Comparison of ENCODE assay signal across 35 cellular contexts in the genomic region with DNA sequence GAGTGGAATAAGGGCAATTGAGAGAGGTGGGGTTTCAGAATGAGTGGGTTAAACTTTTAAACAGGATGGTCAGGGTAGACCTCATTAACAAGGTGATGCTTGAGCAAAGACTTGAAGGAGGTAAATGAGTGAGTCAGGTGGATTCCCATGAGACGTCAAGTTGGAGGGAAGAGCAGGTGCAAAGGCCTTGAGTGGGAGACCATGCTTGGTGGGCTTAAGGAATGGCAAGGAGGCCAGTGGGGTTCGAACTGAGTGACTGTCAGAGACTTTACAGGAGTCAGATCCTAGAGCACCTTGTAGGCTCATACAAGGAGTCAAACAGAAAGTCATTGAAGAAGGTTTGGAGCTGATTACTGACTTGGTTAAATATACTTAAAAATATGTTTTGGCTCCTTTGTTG.
"Had no signal": no experiment of that assay in that cellular context is flagged by ENCODE, and none has a peak within 500 bp of the region (broad histone marks: within the 10 kb centered on the region; RNA-seq: fewer than 3 reads in every experiment).

No MANE protein-coding gene starts in this region.

- H3K27me3 ChIP-seq: MG63 had no signal

- H3K36me3 ChIP-seq: MG63 had no signal

- DNase-seq: Karpas-422, Kasumi-1, MG63, MM.1S, MV-4-11, NCI-H1048, NCI-H1092, NCI-H1092 treated with DMSO at 0.1 percent for 48 hours, NCI-H1105 treated with DMSO at 0.1 percent for 48 hours, NCI-H1417, NCI-H1417 treated with DMSO at 0.1 percent for 48 hours, NCI-H1436, NCI-H1436 treated with DMSO at 0.1 percent for 48 hours, NCI-H146, NCI-H1694, NCI-H1694 treated with DMSO at 0.1 percent for 48 hours, NCI-H187, NCI-H187 treated with DMSO at 0.1 percent for 48 hours, NCI-H1930, NCI-H2029, NCI-H2029 treated with DMSO at 0.1 percent for 48 hours, NCI-H2081, NCI-H2081 treated with DMSO at 0.1 percent for 48 hours, NCI-H2107, NCI-H2171, NCI-H2171 treated with DMSO at 0.1 percent for 48 hours, NCI-H2227 treated with DMSO at 0.1 percent for 48 hours, NCI-H226, NCI-H345, NCI-H446, NCI-H446 treated with DMSO at 0.1 percent for 48 hours, NCI-H510A, NCI-H510A treated with DMSO at 0.1 percent for 48 hours, NCI-H524, NCI-H524 treated with DMSO at 0.1 percent for 48 hours had no signal

- H3K4me3 ChIP-seq: MG63 had no signal

- H3K9me3 ChIP-seq: MG63 had no signal
